ENCODE assay signal across 8 cellular contexts in the genomic region with DNA sequence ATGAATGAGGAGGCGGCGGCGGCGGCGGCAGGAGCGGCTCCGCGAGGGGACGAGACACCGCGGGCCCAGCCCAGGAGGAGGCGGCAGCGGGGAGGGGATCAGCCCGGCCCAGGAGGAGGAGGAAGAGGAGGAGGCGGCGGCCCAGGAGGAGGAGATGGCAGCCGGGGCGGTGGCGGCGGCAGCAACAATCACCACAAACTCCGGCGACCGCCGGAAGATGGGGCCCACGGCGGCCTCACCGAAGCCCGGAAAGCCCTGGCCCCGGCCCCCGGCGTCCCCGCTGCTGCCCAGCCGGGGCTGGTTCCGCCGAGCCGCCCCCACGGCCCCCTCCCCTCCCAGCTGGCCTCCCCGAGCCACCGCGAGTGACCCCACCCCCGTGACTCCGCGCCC. TPM values are rescaled to one million over a fixed set of nuclear protein-coding genes. Genes with fewer than 3 reads are reported as not detected.
DNase-seq lines count a peak whose midpoint lies in the region; ATAC-seq and TF ChIP-seq lines count a peak whose summit lies in the region.
"Not testable (repeated sequence)": the region's sequence is repeated elsewhere in the genome, so short reads cannot be mapped to it uniquely, and the experiment has no call there.

No MANE protein-coding gene starts in this region.

- in situ Hi-C loops in SK-MEL-5 (cut with HindIII; ENCODE audit: low pct_unique_long_range_greater_than_20kb, low sequenced_read_pairs), result not testable (repeated sequence)

- H3K27ac Mint-ChIP-seq in natural killer cell treated with Interleukin-12 subunit alpha and Interleukin-12 subunit beta and Interleukin-15 and Interleukin-18, amount 100 ng/mL, for 72 hours, result peak overlapping the region in 1 of 2 donors; percentile 96

- H3K4me1 Mint-ChIP-seq in natural killer cell treated with Interleukin-12 subunit alpha and Interleukin-12 subunit beta and Interleukin-15 and Interleukin-18, amount 100 ng/mL, for 72 hours (ENCODE audit: low read depth in 2 of 2), result peaks cover 38 to 50% of the 10 kb centered on the region in 2 donors

- H3K9me3 Mint-ChIP-seq in natural killer cell treated with Interleukin-12 subunit alpha and Interleukin-12 subunit beta and Interleukin-15 and Interleukin-18, amount 100 ng/mL, for 72 hours, result not testable (repeated sequence)

- H3K36me3 Mint-ChIP-seq in natural killer cell treated with Interleukin-12 subunit alpha and Interleukin-12 subunit beta and Interleukin-15 and Interleukin-18, amount 100 ng/mL, for 72 hours, result not testable (repeated sequence)

- not testable (repeated sequence) for TF ChIP-seq CTCF in fibroblast of mammary gland (conservative IDR thresholded peaks at IDR 0.05; ENCODE audit: control insufficient read depth, insufficient read depth, low read depth, low read length)

- not testable (repeated sequence) for H3K27me3 Mint-ChIP-seq in natural killer cell treated with Interleukin-12 subunit alpha and Interleukin-12 subunit beta and Interleukin-15 and Interleukin-18, amount 100 ng/mL, for 72 hours

- DNase-seq in DMS53 (lab: John Stamatoyannopoulos, UW) (peak; percentile 59), HT1080 (ENCODE audit: low read depth) (peak; percentile 69), SK-MEL-5 (ENCODE audit: low read depth, low spot score) (peak; percentile 53), fibroblast of mammary gland (ENCODE audit: low read depth) (peak; percentile 43)
- peak; percentile 39 to 54 for DNase-seq in activated T-helper 1 cell treated with anti-CD3 and anti-CD28 coated beads, Interleukin-2, amount 50 U/mL, for 16 hours (ENCODE audit: low read depth in 1 of 2, low spot score in 1 of 2)
- peak; percentile 81 for DNase-seq in natural killer cell treated with Interleukin-12 subunit alpha and Interleukin-12 subunit beta and Interleukin-15 and Interleukin-18, amount 100 ng/mL, for 72 hours (ENCODE audit: low spot score)
- DNase-seq in stimulated activated CD8-positive, alpha-beta memory T cell treated with anti-CD3 and anti-CD28 coated beads, Interleukin-4, amount 100 ng/mL, for 48 hours, result peak; percentile 71

- H3K4me3 Mint-ChIP-seq in natural killer cell treated with Interleukin-12 subunit alpha and Interleukin-12 subunit beta and Interleukin-15 and Interleukin-18, amount 100 ng/mL, for 72 hours, result not testable (repeated sequence)

- peak; percentile 64 for ATAC-seq in GM21723 (IDR thresholded peaks at IDR 0.05; ENCODE audit: unreplicated experiment)
- ATAC-seq in natural killer cell treated with Interleukin-12 subunit alpha and Interleukin-12 subunit beta and Interleukin-15 and Interleukin-18, amount 100 ng/mL, for 72 hours, result peak; percentile 87 to 89

- peak overlapping the region; percentile 27 for H3K4me3 ChIP-seq in fibroblast of mammary gland (ENCODE audit: control insufficient read depth, low read depth, low read length)

RNA-seq across cellular contexts. Expression of a gene that starts 0.5 kb away (rescaled TPM):
- 48.9 and 64.5 TPM in 2 replicates for total RNA-seq in HT1080 (2014; rRNA removed; shearing (Covaris generic))
- 65.9 and 68.1 TPM in 2 replicates for polyA plus RNA-seq in HT1080 (2015; cell fraction: cytosol; rRNA removed)
- 41.6 and 57.0 TPM in 2 replicates for polyA plus RNA-seq in HT1080 (2015; cell fraction: nucleus; rRNA removed)
- total RNA-seq in SK-MEL-5 (2014; rRNA removed; shearing (Covaris generic)), result 52.9 and 56.2 TPM in 2 replicates
- 56.0 and 72.3 TPM in 2 replicates for polyA plus RNA-seq in SK-MEL-5 (2015; cell fraction: cytosol; rRNA removed)
- polyA plus RNA-seq in SK-MEL-5 (2015; cell fraction: nucleus; rRNA removed), result 43.0 and 44.7 TPM in 2 replicates
- total RNA-seq in natural killer cell treated with Interleukin-12 subunit alpha and Interleukin-12 subunit beta and Interleukin-15 and Interleukin-18, amount 100 ng/mL, for 72 hours, result 10 to 100 TPM; 68.1 to 69.1 TPM

RNA-seq across cellular contexts. Expression of a gene that starts 29.3 kb away (rescaled TPM):
- total RNA-seq in HT1080 (2014; rRNA removed; shearing (Covaris generic)), result 61.8 and 62.9 TPM in 2 replicates
- polyA plus RNA-seq in HT1080 (2015; cell fraction: cytosol; rRNA removed), result 93.4 and 117 TPM in 2 replicates
- 50.9 and 51.4 TPM in 2 replicates for polyA plus RNA-seq in HT1080 (2015; cell fraction: nucleus; rRNA removed)
- 96.3 and 110 TPM in 2 replicates for total RNA-seq in SK-MEL-5 (2014; rRNA removed; shearing (Covaris generic))
- 47.9 and 71.2 TPM in 2 replicates for polyA plus RNA-seq in SK-MEL-5 (2015; cell fraction: cytosol; rRNA removed)
- 16.7 and 23.0 TPM in 2 replicates for polyA plus RNA-seq in SK-MEL-5 (2015; cell fraction: nucleus; rRNA removed)
- total RNA-seq in natural killer cell treated with Interleukin-12 subunit alpha and Interleukin-12 subunit beta and Interleukin-15 and Interleukin-18, amount 100 ng/mL, for 72 hours, result 10 to 100 TPM; 40.4 to 58.8 TPM

RNA-seq across cellular contexts. Expression of a gene that starts 53.1 kb away (rescaled TPM):
- 10.0 and 12.7 TPM in 2 replicates for total RNA-seq in HT1080 (2014; rRNA removed; shearing (Covaris generic))
- polyA plus RNA-seq in HT1080 (2015; cell fraction: cytosol; rRNA removed), result 7.6 and 10.4 TPM in 2 replicates
- 7.7 and 8.2 TPM in 2 replicates for polyA plus RNA-seq in HT1080 (2015; cell fraction: nucleus; rRNA removed)
- total RNA-seq in SK-MEL-5 (2014; rRNA removed; shearing (Covaris generic)), result 23.0 and 29.0 TPM in 2 replicates
- 14.4 and 16.2 TPM in 2 replicates for polyA plus RNA-seq in SK-MEL-5 (2015; cell fraction: cytosol; rRNA removed)
- polyA plus RNA-seq in SK-MEL-5 (2015; cell fraction: nucleus; rRNA removed), result 6.6 and 7.4 TPM in 2 replicates
- total RNA-seq in natural killer cell treated with Interleukin-12 subunit alpha and Interleukin-12 subunit beta and Interleukin-15 and Interleukin-18, amount 100 ng/mL, for 72 hours, result 10 to 100 TPM; 16.6 to 18.2 TPM

Comparison
In these comparisons a context has a peak if more than half of its experiments do, and no peak if none do; other contexts are left out.
1. Peak in every context shown above with its lines: DNase-seq, ATAC-seq and H3K4me3 ChIP-seq.